Comparison of ENCODE assay signal across 4 cellular contexts in the genomic region with DNA sequence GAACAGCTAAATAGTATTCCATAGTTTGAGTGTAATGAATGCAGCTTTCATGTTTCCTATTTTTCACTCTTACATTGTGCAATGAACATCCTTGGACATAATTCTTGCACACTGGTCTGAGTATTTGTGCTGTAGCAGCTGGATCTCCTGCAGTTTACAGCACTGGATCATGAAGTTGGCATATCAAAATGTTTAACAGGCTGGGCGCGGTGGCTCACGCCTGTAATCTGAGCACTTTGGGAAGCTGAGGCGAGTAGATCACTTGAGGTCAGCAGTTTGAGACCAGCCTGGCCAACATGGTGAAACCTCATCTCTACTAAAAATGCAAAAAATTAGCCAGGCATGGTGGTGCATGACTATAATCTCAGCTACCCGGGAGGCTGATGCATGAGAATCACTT. TPM values are rescaled to one million over a fixed set of nuclear protein-coding genes. Genes with fewer than 3 reads are reported as not detected.
"Had no signal": no experiment of that assay in that cellular context is flagged by ENCODE, and none has a peak within 500 bp of the region (broad histone marks: within the 10 kb centered on the region; RNA-seq: fewer than 3 reads in every experiment).

No MANE protein-coding gene starts in this region.

RNA-seq across cellular contexts. Expression of gene CELA2B, which starts 4.8 kb away (rescaled TPM):
- total RNA-seq: LHCN-M2, M059J, MCF 10A, NCI-H460 had no signal

RNA-seq across cellular contexts. Expression of gene CELA2A, which starts 14.5 kb away (rescaled TPM):
- total RNA-seq: LHCN-M2, M059J, MCF 10A, NCI-H460 had no signal

RNA-seq across cellular contexts. Expression of gene CTRC, which starts 32.8 kb away (rescaled TPM):
- total RNA-seq: LHCN-M2, MCF 10A, NCI-H460 had no signal
